In genomic region chr1:198166900-198167299, GRCh38 we compare ENCODE assay signal across 11 cellular contexts. TPM values are rescaled to one million over a fixed set of nuclear protein-coding genes. Genes with fewer than 3 reads are reported as not detected.
A peak's percentile ranks its signal among the peaks of the same experiment; 100 is the strongest.
DNase-seq lines count a peak whose midpoint lies in the region; ATAC-seq and TF ChIP-seq lines count a peak whose summit lies in the region.
"Had no signal": no experiment of that assay in that cellular context is flagged by ENCODE, and none has a peak within 500 bp of the region (broad histone marks: within the 10 kb centered on the region; RNA-seq: fewer than 3 reads in every experiment).

No MANE protein-coding gene starts in this region.

- no peak for DNase-seq in activated T-cell treated with anti-CD3 and anti-CD28 coated beads, Interleukin-2, amount 50 U/mL, for 72 hours
- DNase-seq in activated T-cell treated with anti-CD3 and anti-CD28 coated beads for 4 hours (no peak), RWPE2 (ENCODE audit: low spot score) (no peak), chondrocyte (ENCODE audit: low spot score) (no peak), spleen (no peak), amniotic stem cell (lab: John Stamatoyannopoulos, UW) (no peak), RKO (ENCODE audit: low spot score) (no peak), NCI-H2107 treated with DMSO at 0.1 percent for 48 hours (lab: John Stamatoyannopoulos, UW; ENCODE audit: unreplicated experiment) (no peak)
- DNase-seq: DMS153, NCI-H1436, upper lobe of left lung had no signal

- H3K36me3 Mint-ChIP-seq in activated T-cell treated with anti-CD3 and anti-CD28 coated beads, Interleukin-2, amount 50 U/mL, for 72 hours (ENCODE audit: insufficient read depth in 2 of 2) = no peaks in the 10 kb centered on the region
- H3K36me3 Mint-ChIP-seq in chondrocyte (ENCODE audit: low read depth) = no peaks in the 10 kb centered on the region

- H3K4me1 Mint-ChIP-seq in activated T-cell treated with anti-CD3 and anti-CD28 coated beads, Interleukin-2, amount 50 U/mL, for 72 hours (ENCODE audit: low read depth) = peaks cover 92% of the 10 kb centered on the region
- peaks cover 54% of the 10 kb centered on the region for H3K4me1 Mint-ChIP-seq in chondrocyte (ENCODE audit: low read depth)

- H3K4me3 Mint-ChIP-seq in activated T-cell treated with anti-CD3 and anti-CD28 coated beads, Interleukin-2, amount 50 U/mL, for 72 hours = peak overlapping the region; percentile 84 to 92
- no peak overlapping the region for H3K4me3 Mint-ChIP-seq in chondrocyte (ENCODE audit: unreplicated experiment)

- H3K9me3 ChIP-seq in RWPE2 (ENCODE audit: severe bottlenecking) = no peaks in the 10 kb centered on the region
- no peaks in the 10 kb centered on the region for H3K9me3 ChIP-seq in spleen
- H3K9me3 ChIP-seq: upper lobe of left lung had no signal

- peak overlapping the region; percentile 77 for H3K27ac ChIP-seq in RWPE2 (ENCODE audit: poor library complexity, severe bottlenecking)
- H3K27ac ChIP-seq in spleen = peak overlapping the region; percentile 1 to 82 (median 62)
- H3K27ac ChIP-seq: upper lobe of left lung had no signal

- no peak for TF ChIP-seq POLR2A in spleen (IDR thresholded peaks at IDR 0.05)

- 72 to 87% (median 83%) methylated on average over 2 of the region's 2 CpGs for WGBS in spleen, 5 donors

- H3K4me3 ChIP-seq in RWPE2 (ENCODE audit: severe bottlenecking) = no peak overlapping the region
- peak overlapping the region in 1 of 8 donors; percentile 9 for H3K4me3 ChIP-seq in spleen
- H3K4me3 ChIP-seq: upper lobe of left lung had no signal

- intact Hi-C loops in spleen (cut with DNase I; ENCODE audit: low total_unique reads) = no loop called here

- no peak for ATAC-seq in activated T-cell treated with anti-CD3 and anti-CD28 coated beads, Interleukin-2, amount 50 U/mL, for 72 hours (replicated peaks in 1 of 2)
- no peak for ATAC-seq in RWPE2 (ENCODE audit: low read depth)

- TF ChIP-seq CTCF in RWPE2 (IDR thresholded peaks at IDR 0.05; ENCODE audit: poor library complexity, severe bottlenecking) (no peak), chondrocyte (IDR thresholded peaks at IDR 0.05) (no peak), spleen (IDR thresholded peaks at IDR 0.05 in 8 of 11, conservative IDR thresholded peaks at IDR 0.05 in 3 of 11) (no peak)

- no peaks in the 10 kb centered on the region for H3K27me3 Mint-ChIP-seq in activated T-cell treated with anti-CD3 and anti-CD28 coated beads, Interleukin-2, amount 50 U/mL, for 72 hours (ENCODE audit: low read depth)
- no peaks in the 10 kb centered on the region for H3K27me3 Mint-ChIP-seq in chondrocyte (ENCODE audit: low read depth)

- H3K4me1 ChIP-seq in RWPE2 (ENCODE audit: insufficient read depth, poor library complexity, severe bottlenecking) (peaks cover 29% of the 10 kb centered on the region), spleen (peaks cover 32 to 100% (median 81%) of the 10 kb centered on the region in 6 donors)

- H3K36me3 ChIP-seq in RWPE2 (ENCODE audit: low read depth) (no peaks in the 10 kb centered on the region), spleen (no peaks in the 10 kb centered on the region)
- H3K36me3 ChIP-seq: upper lobe of left lung had no signal

- H3K27me3 ChIP-seq in RWPE2 (ENCODE audit: insufficient read depth, poor library complexity, severe bottlenecking) (no peaks in the 10 kb centered on the region), spleen (replicated peaks in 1 of 7) (no peaks in the 10 kb centered on the region)
- H3K27me3 ChIP-seq: upper lobe of left lung had no signal

- H3K27ac Mint-ChIP-seq in activated T-cell treated with anti-CD3 and anti-CD28 coated beads, Interleukin-2, amount 50 U/mL, for 72 hours = peak overlapping the region; percentile 93
- H3K27ac Mint-ChIP-seq in chondrocyte (ENCODE audit: unreplicated experiment) = peak overlapping the region; percentile 71

- H3K9me3 Mint-ChIP-seq in activated T-cell treated with anti-CD3 and anti-CD28 coated beads, Interleukin-2, amount 50 U/mL, for 72 hours = no peaks in the 10 kb centered on the region
- no peaks in the 10 kb centered on the region for H3K9me3 Mint-ChIP-seq in chondrocyte (ENCODE audit: low read depth)

RNA-seq across cellular contexts. Expression of gene NEK7, which starts 10.1 kb away (rescaled TPM):
- 10 to 100 TPM; 55.9 to 64.9 TPM for total RNA-seq in activated T-cell treated with anti-CD3 and anti-CD28 coated beads, Interleukin-2, amount 50 U/mL, for 72 hours
- total RNA-seq in chondrocyte (58.3 to 73.0 TPM (median 62.7 TPM) in 3 replicates), spleen (100 to 1,000 TPM in 3 of 7 donors, 10 to 100 TPM in 4; 65.7 to 120 (median 80.7) TPM)
- polyA plus RNA-seq in spleen = 10 to 100 TPM; 16.9 to 24.5 (median 17.9) TPM
